Comparison of ENCODE assay signal across 15 cellular contexts in the genomic region with DNA sequence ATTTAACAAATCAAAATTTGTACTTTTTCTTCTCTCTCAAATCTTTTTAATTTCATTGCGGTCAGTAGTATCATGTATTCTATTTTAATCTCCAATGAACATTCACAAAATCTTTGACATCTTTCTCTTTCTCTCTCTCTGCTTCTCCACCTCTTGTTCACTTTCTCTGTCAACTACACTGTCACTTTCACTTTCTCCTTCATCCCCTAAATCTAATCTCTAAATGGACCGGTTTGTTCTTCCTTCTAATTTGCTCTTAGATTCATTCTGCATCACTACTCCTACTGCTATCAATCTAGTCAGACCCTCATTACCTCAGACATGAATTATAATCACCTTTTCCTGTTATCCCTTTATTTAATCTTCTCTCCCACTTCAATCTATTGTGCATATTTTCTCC. TPM values are rescaled to one million over a fixed set of nuclear protein-coding genes. Genes with fewer than 3 reads are reported as not detected.
DNase-seq lines count a peak whose midpoint lies in the region; ATAC-seq and FAIRE-seq lines count a peak whose summit lies in the region.
"Had no signal": no experiment of that assay in that cellular context is flagged by ENCODE, and none has a peak within 500 bp of the region (broad histone marks: within the 10 kb centered on the region; RNA-seq: fewer than 3 reads in every experiment).

No MANE protein-coding gene starts in this region.

- no peak overlapping the region for H3K27ac ChIP-seq in ACC112 (ENCODE audit: low read depth, low read length)
- H3K27ac ChIP-seq: foreskin keratinocyte had no signal

- peak; percentile 69 for ATAC-seq in HG02885 (IDR thresholded peaks at IDR 0.05; ENCODE audit: poor library complexity, unreplicated experiment)
- no peak for ATAC-seq in Right ventricle myocardium inferior
- no peak for ATAC-seq in GM19463 (IDR thresholded peaks at IDR 0.05; ENCODE audit: unreplicated experiment)
- ATAC-seq: foreskin keratinocyte had no signal

- no peaks in the 10 kb centered on the region for H3K27me3 ChIP-seq in ACC112 (ENCODE audit: insufficient read depth, low read length)
- H3K27me3 ChIP-seq: foreskin keratinocyte had no signal

- no peaks in the 10 kb centered on the region for H3K79me2 ChIP-seq in ACC112 (ENCODE audit: control insufficient read depth, insufficient read depth, low read length, unreplicated experiment)

- H3K36me3 ChIP-seq in ACC112 (ENCODE audit: insufficient read depth, low read length) = no peaks in the 10 kb centered on the region

- H3K27me3 Mint-ChIP-seq in activated naive CD8-positive, alpha-beta T cell treated with anti-CD3 and anti-CD28 coated beads for 36 hours = no peaks in the 10 kb centered on the region

- no peak for DNase-seq in GM18507 (ENCODE audit: extremely low spot score, insufficient read length, low read depth)
- DNase-seq in activated naive CD8-positive, alpha-beta T cell treated with anti-CD3 and anti-CD28 coated beads for 36 hours = no peak
- no peak for DNase-seq in NCI-H774 (lab: John Stamatoyannopoulos, UW)
- DNase-seq in middle frontal gyrus (ENCODE audit: extremely low spot score, low spot score) = no peak
- no peak for DNase-seq in Right ventricle myocardium inferior (ENCODE audit: missing footprints)
- DNase-seq: activated CD8-positive, alpha-beta memory T cell treated with anti-CD3 and anti-CD28 coated beads, Interleukin-2, amount 50 U/mL, for 48 hours; foreskin keratinocyte; NCI-H1417 treated with DMSO at 0.1 percent for 48 hours; NCI-H510A treated with DMSO at 0.1 percent for 48 hours; SHP77 treated with DMSO at 0.1 percent for 48 hours; stimulated activated CD4-positive, alpha-beta T cell treated with anti-CD3 and anti-CD28 coated beads, Interleukin-4, amount 100 ng/mL, for 24 hours had no signal

- H3K4me1 Mint-ChIP-seq in activated naive CD8-positive, alpha-beta T cell treated with anti-CD3 and anti-CD28 coated beads for 36 hours = peaks cover 10% of the 10 kb centered on the region

- no peaks in the 10 kb centered on the region for H3K36me3 Mint-ChIP-seq in activated naive CD8-positive, alpha-beta T cell treated with anti-CD3 and anti-CD28 coated beads for 36 hours

- intact Hi-C loops in Right ventricle myocardium inferior (cut with DNase I) = no loop called here

- peak overlapping the region; percentile 93 for H2AFZ ChIP-seq in ACC112 (ENCODE audit: low read length, unreplicated experiment)

- H3K4me3 Mint-ChIP-seq in activated naive CD8-positive, alpha-beta T cell treated with anti-CD3 and anti-CD28 coated beads for 36 hours = peak overlapping the region; percentile 38

- no peak overlapping the region for H3K27ac Mint-ChIP-seq in activated naive CD8-positive, alpha-beta T cell treated with anti-CD3 and anti-CD28 coated beads for 36 hours

- FAIRE-seq in GM18507 (lab: Jason Lieb, UNC) = peak; percentile 73

- peaks cover 4% of the 10 kb centered on the region for H3K4me1 ChIP-seq in ACC112 (ENCODE audit: control insufficient read depth, insufficient read depth, low read length, unreplicated experiment)
- H3K4me1 ChIP-seq: foreskin keratinocyte had no signal

- no peaks in the 10 kb centered on the region for H3K9me3 Mint-ChIP-seq in activated naive CD8-positive, alpha-beta T cell treated with anti-CD3 and anti-CD28 coated beads for 36 hours

- peak overlapping the region; percentile 71 for H3K4me3 ChIP-seq in ACC112 (ENCODE audit: low read depth, low read length)

RNA-seq across cellular contexts. Expression of gene CCDC73, which starts 18.6 kb away (rescaled TPM):
- total RNA-seq in activated naive CD8-positive, alpha-beta T cell treated with anti-CD3 and anti-CD28 coated beads for 36 hours = under 1 TPM in 1 of 2 experiments, not detected in 1; 0.20 TPM
- not detected for total RNA-seq in Right ventricle myocardium inferior
- total RNA-seq: dermis microvascular lymphatic vessel endothelial cell, foreskin keratinocyte had no signal

RNA-seq across cellular contexts. Expression of gene PRRG4, which starts 53.8 kb away (rescaled TPM):
- total RNA-seq in activated naive CD8-positive, alpha-beta T cell treated with anti-CD3 and anti-CD28 coated beads for 36 hours = under 1 TPM; 0.87 to 0.90 TPM
- 0.57 TPM for total RNA-seq in Right ventricle myocardium inferior
